2 cellular contexts compared by ENCODE assay signal in the genomic region with DNA sequence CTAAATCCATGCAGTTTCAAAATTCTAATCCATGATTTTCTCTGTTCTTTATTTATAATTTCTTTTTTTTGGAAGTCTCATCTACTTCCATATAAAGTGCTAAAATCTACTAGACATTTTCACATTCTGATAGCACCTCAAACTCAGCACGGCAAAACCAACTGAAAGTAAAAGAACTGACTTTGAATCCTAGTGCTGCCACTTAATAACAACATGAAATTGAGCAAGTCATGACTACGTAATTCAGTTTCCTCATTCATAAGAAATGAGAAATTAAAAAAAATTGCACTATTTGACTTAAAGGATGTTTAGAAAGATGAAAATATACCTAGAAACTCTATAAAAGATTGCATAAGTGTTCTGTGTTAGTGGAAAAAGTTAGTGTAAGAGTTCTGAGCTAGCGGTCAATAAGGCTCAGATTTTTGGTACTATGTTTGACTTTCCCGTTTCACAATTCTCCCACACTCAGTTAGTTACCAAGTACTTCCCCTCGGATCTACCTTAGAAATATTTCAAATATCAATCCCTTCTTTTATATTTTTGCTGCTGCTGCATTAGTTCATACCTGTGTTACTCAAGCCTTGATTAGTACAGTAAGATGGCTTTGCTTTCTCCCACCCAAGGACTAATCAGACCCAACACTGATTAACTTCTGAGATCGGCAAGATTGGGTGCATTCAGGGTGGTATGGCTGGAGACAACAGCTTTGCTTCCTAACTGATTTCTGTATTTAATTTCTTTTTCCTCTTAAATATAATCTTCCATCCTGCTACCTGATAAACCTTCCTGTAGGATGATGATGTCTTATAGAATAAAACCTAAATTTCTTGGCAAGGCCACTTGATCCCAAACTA.
A peak's percentile ranks its signal among the peaks of the same experiment; 100 is the strongest.
TF ChIP-seq lines count a peak whose summit lies in the region.

No MANE protein-coding gene starts in this region.

TF ChIP-seq in liver, 16 proteins besides CTCF, POLR2A, EP300 and RAD21:
- TF ChIP-seq SP1 (IDR thresholded peaks at IDR 0.05) (peak; percentile 30), ATF3 (IDR thresholded peaks at IDR 0.05) (no peak), YY1 (IDR thresholded peaks at IDR 0.05) (no peak), TAF1 (conservative IDR thresholded peaks at IDR 0.05) (no peak), FOXA2 (IDR thresholded peaks at IDR 0.05) (no peak), HNF4A (conservative IDR thresholded peaks at IDR 0.05) (peak; percentile 37 to 45), EGR1 (IDR thresholded peaks at IDR 0.05; ENCODE audit: low read depth in 2 of 2) (peak; percentile 37 to 64), REST (IDR thresholded peaks at IDR 0.05) (no peak), JUND (IDR thresholded peaks at IDR 0.05) (peak; percentile 82 to 87), RXRA (IDR thresholded peaks at IDR 0.05) (peak; percentile 62 to 63), ZBTB33 (IDR thresholded peaks at IDR 0.05) (peak; percentile 27), GABPA (IDR thresholded peaks at IDR 0.05 in 1 of 2, conservative IDR thresholded peaks at IDR 0.05 in 1 of 2) (no peak), HNF4G (IDR thresholded peaks at IDR 0.05) (peak; percentile 21), NR2F2 (IDR thresholded peaks at IDR 0.05) (no peak), FOXA1 (IDR thresholded peaks at IDR 0.05) (no peak)
- TF ChIP-seq, protein P1, sequence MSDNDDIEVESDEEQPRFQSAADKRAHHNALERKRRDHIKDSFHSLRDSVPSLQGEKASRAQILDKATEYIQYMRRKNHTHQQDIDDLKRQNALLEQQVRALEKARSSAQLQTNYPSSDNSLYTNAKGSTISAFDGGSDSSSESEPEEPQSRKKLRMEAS (IDR thresholded peaks at IDR 0.05) = no peak

TF ChIP-seq in HepG2, 621 proteins besides CTCF, POLR2A, EP300 and RAD21:
- TF ChIP-seq ZNF780A (CRISPR knock-in tag; IDR thresholded peaks at IDR 0.05) = no peak
- no peak for TF ChIP-seq TSC22D2 (CRISPR knock-in tag; IDR thresholded peaks at IDR 0.05; ENCODE audit: borderline replicate concordance)
- TF ChIP-seq ZNF546 (CRISPR knock-in tag; conservative IDR thresholded peaks at IDR 0.05) = no peak
- TF ChIP-seq ZNF660 (CRISPR knock-in tag; IDR thresholded peaks at IDR 0.05; ENCODE audit: borderline replicate concordance, low read depth) = no peak
- TF ChIP-seq ZNF468 (CRISPR knock-in tag; IDR thresholded peaks at IDR 0.05) = no peak
- TF ChIP-seq RNF2 (conservative IDR thresholded peaks at IDR 0.05; ENCODE audit: low read depth) = no peak
- no peak for TF ChIP-seq SIN3A (IDR thresholded peaks at IDR 0.05; ENCODE audit: borderline replicate concordance, low read depth, low read length)
- no peak for TF ChIP-seq AKAP8 (CRISPR knock-in tag; IDR thresholded peaks at IDR 0.05)
- no peak for TF ChIP-seq MZF1 (CRISPR knock-in tag; IDR thresholded peaks at IDR 0.05; ENCODE audit: borderline replicate concordance)
- TF ChIP-seq IKZF4 (CRISPR knock-in tag; IDR thresholded peaks at IDR 0.05; ENCODE audit: borderline replicate concordance, low read depth, not compliant biosample characterization) = no peak
- TF ChIP-seq ZNF496 (CRISPR knock-in tag; IDR thresholded peaks at IDR 0.05; ENCODE audit: insufficient replicate concordance) = no peak
- TF ChIP-seq ZNF10 (CRISPR knock-in tag; IDR thresholded peaks at IDR 0.05; ENCODE audit: borderline replicate concordance, low read depth) = no peak
- no peak for TF ChIP-seq ZNF652 (CRISPR knock-in tag; IDR thresholded peaks at IDR 0.05; ENCODE audit: borderline replicate concordance, low read depth)
- TF ChIP-seq PCBP1 (IDR thresholded peaks at IDR 0.05; ENCODE audit: borderline replicate concordance, low read depth, low read length) = no peak
